ENCODE assay signal across 9 cellular contexts in genomic region chr11:60951611-60951908, GRCh38. TPM values are rescaled to one million over a fixed set of nuclear protein-coding genes. Genes with fewer than 3 reads are reported as not detected.
A peak's percentile ranks its signal among the peaks of the same experiment; 100 is the strongest.
DNase-seq lines count a peak whose midpoint lies in the region; ATAC-seq, FAIRE-seq and TF ChIP-seq lines count a peak whose summit lies in the region.
"Had no signal": no experiment of that assay in that cellular context is flagged by ENCODE, and none has a peak within 500 bp of the region (broad histone marks: within the 10 kb centered on the region; RNA-seq: fewer than 3 reads in every experiment).

No MANE protein-coding gene starts in this region.

- no peak for FAIRE-seq in small intestine (lab: Jason Lieb, UNC)

- WGBS in small intestine, 3 donors: 6 to 22% (median 10%) methylated on average over 6 to 9 of the region's 9 CpGs

- H3K4me3 Mint-ChIP-seq in activated naive CD8-positive, alpha-beta T cell treated with anti-CD3 and anti-CD28 coated beads, Interleukin-2, amount 50 U/mL, for 24 hours: peak overlapping the region; percentile 70

- no peaks in the 10 kb centered on the region for H3K27me3 ChIP-seq in small intestine (ENCODE audit: control insufficient read depth in 2 of 2, insufficient read depth in 2 of 2, low read length in 2 of 2)

- CTCF ChIA-PET in HEK293 (lab: Yijun Ruan, JAX): no interaction called here

- no peaks in the 10 kb centered on the region for H3K9me3 ChIP-seq in HEK293 (ENCODE audit: control insufficient read depth, insufficient read depth, low read depth, low read length)
- no peaks in the 10 kb centered on the region for H3K9me3 ChIP-seq in small intestine (ENCODE audit: control insufficient read depth, low read depth)

- no peak for DNase-seq in activated naive CD8-positive, alpha-beta T cell treated with anti-CD3 and anti-CD28 coated beads, Interleukin-2, amount 50 U/mL, for 24 hours
- peak; percentile 48 for DNase-seq in iPS-NIHi11 (ENCODE audit: low spot score)
- DNase-seq in small intestine: no peak
- DNase-seq in epidermal melanocyte (ENCODE audit: insufficient read length, low spot score): no peak

- H3K36me3 ChIP-seq in HEK293 (ENCODE audit: control insufficient read depth in 2 of 2, insufficient read depth in 1 of 2, low read length in 2 of 2) (no peaks in the 10 kb centered on the region), small intestine (ENCODE audit: control insufficient read depth in 2 of 2, insufficient read depth in 2 of 2, low read length in 2 of 2) (no peaks in the 10 kb centered on the region)
- H3K36me3 ChIP-seq: cardiac muscle cell had no signal

- peaks cover 8% of the 10 kb centered on the region for H3K27me3 Mint-ChIP-seq in activated naive CD8-positive, alpha-beta T cell treated with anti-CD3 and anti-CD28 coated beads, Interleukin-2, amount 50 U/mL, for 24 hours

- peak; percentile 6 for ATAC-seq in activated naive CD8-positive, alpha-beta T cell treated with anti-CD3 and anti-CD28 coated beads, Interleukin-2, amount 50 U/mL, for 24 hours
- ATAC-seq in HG03469 (IDR thresholded peaks at IDR 0.05; ENCODE audit: unreplicated experiment) (no peak), HG03342 (IDR thresholded peaks at IDR 0.05; ENCODE audit: unreplicated experiment) (no peak), GM19467 (IDR thresholded peaks at IDR 0.05; ENCODE audit: unreplicated experiment) (no peak)

- H3K4me3 ChIP-seq in HEK293 (ENCODE audit: low read depth, low read length) (no peak overlapping the region), small intestine (ENCODE audit: low read depth in 1 of 2, low read length in 2 of 2) (peak overlapping the region; percentile 30 to 31)
- H3K4me3 ChIP-seq: cardiac muscle cell had no signal

- peak overlapping the region; percentile 80 for H3K27ac Mint-ChIP-seq in activated naive CD8-positive, alpha-beta T cell treated with anti-CD3 and anti-CD28 coated beads, Interleukin-2, amount 50 U/mL, for 24 hours

- peaks cover 37% of the 10 kb centered on the region for H3K4me1 Mint-ChIP-seq in activated naive CD8-positive, alpha-beta T cell treated with anti-CD3 and anti-CD28 coated beads, Interleukin-2, amount 50 U/mL, for 24 hours

- POLR2A ChIA-PET in HEK293 (lab: Yijun Ruan, JAX): no interaction called here

- H3K9me3 Mint-ChIP-seq in activated naive CD8-positive, alpha-beta T cell treated with anti-CD3 and anti-CD28 coated beads, Interleukin-2, amount 50 U/mL, for 24 hours: no peaks in the 10 kb centered on the region

- no peaks in the 10 kb centered on the region for H3K36me3 Mint-ChIP-seq in activated naive CD8-positive, alpha-beta T cell treated with anti-CD3 and anti-CD28 coated beads, Interleukin-2, amount 50 U/mL, for 24 hours (ENCODE audit: low read depth)

- no peaks in the 10 kb centered on the region for H3K4me1 ChIP-seq in HEK293 (ENCODE audit: control insufficient read depth, insufficient read depth, low read length)
- peaks cover 0 to 3% of the 10 kb centered on the region in 2 donors for H3K4me1 ChIP-seq in small intestine (ENCODE audit: control insufficient read depth in 2 of 2, insufficient read depth in 1 of 2, low read depth in 1 of 2, low read length in 1 of 2)

- no peak for TF ChIP-seq CTCF in HEK293 (tag by site-specific recombination; IDR thresholded peaks at IDR 0.05)

- H3K27ac ChIP-seq in HEK293 (ENCODE audit: extremely low read depth, low read depth, low read length): no peak overlapping the region
- peak overlapping the region; percentile 50 to 84 for H3K27ac ChIP-seq in small intestine (ENCODE audit: low read depth in 1 of 2, low read length in 1 of 2)
- H3K27ac ChIP-seq: cardiac muscle cell had no signal

TF ChIP-seq in HEK293, 187 proteins besides CTCF, POLR2A, EP300 and RAD21:
- TF ChIP-seq HOXC10 (CRISPR knock-in tag; IDR thresholded peaks at IDR 0.05) (no peak), ZXDB (tag by site-specific recombination; IDR thresholded peaks at IDR 0.05) (no peak), ZNF645 (tag by site-specific recombination; IDR thresholded peaks at IDR 0.05) (no peak), ZNF398 (tag by site-specific recombination; IDR thresholded peaks at IDR 0.05) (0 out of 2 replicates have a peak, but pooled peaks have one; percentile 38), WT1 (tag by site-specific recombination; IDR thresholded peaks at IDR 0.05) (peak; percentile 37; the same call in 1 of the 2 replicates)

RNA-seq across cellular contexts. Expression of gene SLC15A3, which starts 0.4 kb away (rescaled TPM):
- 10 to 100 TPM in 2 of 3 donors, 1 to 10 TPM in 1; 4.5 to 26.0 (median 11.1) TPM for polyA plus RNA-seq in small intestine
- polyA plus RNA-seq: cardiac muscle cell had no signal

RNA-seq across cellular contexts. Expression of gene CD6, which starts 19.9 kb away (rescaled TPM):
- polyA plus RNA-seq in small intestine: 1 to 10 TPM; 1.6 to 5.1 (median 1.8) TPM
- polyA plus RNA-seq: cardiac muscle cell had no signal

RNA-seq across cellular contexts. Expression of gene TMEM132A, which starts 27.3 kb away (rescaled TPM):
- 1 to 10 TPM in 2 of 3 donors, under 1 TPM in 1; 0.89 to 6.9 (median 1.1) TPM for polyA plus RNA-seq in small intestine

RNA-seq across cellular contexts. Expression of gene TMEM109, which starts 37.6 kb away (rescaled TPM):
- 10 to 100 TPM; 14.1 to 63.7 (median 30.5) TPM for polyA plus RNA-seq in small intestine

RNA-seq across cellular contexts. Expression of gene PRPF19, which starts 45.2 kb away (rescaled TPM):
- polyA plus RNA-seq in small intestine: 10 to 100 TPM; 47.9 to 99.8 (median 61.6) TPM
